ENCODE assay signal across 8 cellular contexts in the genomic region with DNA sequence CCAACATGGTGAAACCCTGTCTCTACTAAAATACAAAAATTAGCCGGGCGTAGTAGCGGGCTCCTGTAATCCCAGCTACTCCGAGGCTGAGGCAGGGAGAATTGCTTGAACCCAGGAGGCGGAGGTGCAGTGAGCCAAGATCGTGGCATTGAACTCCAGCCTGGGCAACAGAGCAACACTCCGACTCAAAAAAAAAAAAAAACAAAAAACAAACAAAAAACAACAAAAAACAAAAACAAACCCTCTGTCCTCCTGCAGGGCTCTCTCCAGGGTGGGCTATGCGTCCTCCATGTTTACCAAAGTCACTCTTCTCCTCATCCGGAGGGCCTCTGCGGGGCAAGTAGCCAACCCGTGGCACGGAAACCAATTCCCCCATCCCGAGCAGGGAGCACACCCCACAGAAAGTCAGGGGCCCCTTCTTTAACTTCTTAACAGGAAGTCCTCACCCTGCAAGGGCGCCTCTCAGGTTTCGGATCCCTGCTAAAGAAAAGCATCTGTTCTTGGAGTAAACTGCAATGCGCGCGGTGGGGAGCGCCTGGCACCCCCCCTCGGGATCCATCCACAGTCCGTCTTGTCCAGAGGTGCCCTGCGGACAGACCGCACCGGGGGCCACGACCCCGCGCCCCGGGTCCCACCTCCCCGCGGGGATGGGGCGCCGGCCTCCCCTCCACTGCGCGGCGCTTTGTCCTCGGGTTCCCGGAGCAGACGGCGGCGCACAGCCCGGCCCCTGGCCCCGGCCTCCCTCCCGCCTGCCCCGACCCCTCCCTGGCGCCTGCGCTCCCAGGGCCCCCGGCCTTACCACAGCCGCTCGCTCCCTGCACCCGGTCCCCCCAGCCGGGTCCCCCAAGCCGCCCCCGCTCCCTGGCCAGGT. TPM values are rescaled to one million over a fixed set of nuclear protein-coding genes. Genes with fewer than 3 reads are reported as not detected.
A peak's percentile ranks its signal among the peaks of the same experiment; 100 is the strongest.
DNase-seq lines count a peak whose midpoint lies in the region; ATAC-seq and TF ChIP-seq lines count a peak whose summit lies in the region.

No MANE protein-coding gene starts in this region.

- CTCF ChIA-PET in Caco-2 (lab: Charles Lee): no interaction called here

- H3K4me1 Mint-ChIP-seq in Caco-2 (ENCODE audit: low read depth, unreplicated experiment) (peaks cover 24% of the 10 kb centered on the region), H9 (peaks cover 34 to 38% of the 10 kb centered on the region in 2 experiments), glutamatergic neuron (ENCODE audit: low read depth, unreplicated experiment) (peaks cover 11% of the 10 kb centered on the region)
- H3K4me1 Mint-ChIP-seq in activated naive CD4-positive, alpha-beta T cell treated with anti-CD3 and anti-CD28 coated beads, Interleukin-2, amount 50 U/mL, for 24 hours: peaks cover 48% of the 10 kb centered on the region

- H3K23me2 ChIP-seq in H9 (ENCODE audit: insufficient read length, low read depth, low read length, poor library complexity, severe bottlenecking): no peaks in the 10 kb centered on the region

- H3K27ac Mint-ChIP-seq in Caco-2 (ENCODE audit: unreplicated experiment) (no peak overlapping the region), H9 (peak overlapping the region in 2 of 3 experiments; percentile 93 to 94; a peak in 3 of 7 replicates), glutamatergic neuron (ENCODE audit: unreplicated experiment) (peak overlapping the region; percentile 93)
- peak overlapping the region; percentile 94 for H3K27ac Mint-ChIP-seq in activated naive CD4-positive, alpha-beta T cell treated with anti-CD3 and anti-CD28 coated beads, Interleukin-2, amount 50 U/mL, for 24 hours

- H3K4me2 ChIP-seq in H9 (ENCODE audit: insufficient read depth, insufficient read length, low read length) (peak overlapping the region; percentile 66), OCI-LY3 (ENCODE audit: low read length) (peak overlapping the region; percentile 95), parathyroid adenoma (ENCODE audit: low read length) (peak overlapping the region; percentile 56)

- H4K5ac ChIP-seq in H9 (ENCODE audit: insufficient read length, low read depth, low read length): no peak overlapping the region

- H3K9ac ChIP-seq in H9 (ENCODE audit: extremely low read depth, insufficient read length, low read length) (no peak overlapping the region), OCI-LY3 (ENCODE audit: low read length) (peak overlapping the region; percentile 68), parathyroid adenoma (no peak overlapping the region)

- H4K20me1 ChIP-seq in H9 (ENCODE audit: control insufficient read depth, insufficient read depth, insufficient read length) (no peaks in the 10 kb centered on the region), OCI-LY3 (ENCODE audit: insufficient read depth, low read length) (peaks cover 44% of the 10 kb centered on the region)

- H3K36me3 ChIP-seq in Caco-2 (ENCODE audit: control insufficient read depth, insufficient read depth, low read length) (no peaks in the 10 kb centered on the region), OCI-LY3 (replicated peaks; ENCODE audit: low read depth, low read length) (peaks cover 24% of the 10 kb centered on the region), parathyroid adenoma (ENCODE audit: control insufficient read depth, insufficient read depth, low read length) (no peaks in the 10 kb centered on the region)

- H3K9me3 ChIP-seq in Caco-2 (no peaks in the 10 kb centered on the region), H9 (ENCODE audit: control insufficient read depth, low read depth, low read length) (no peaks in the 10 kb centered on the region), OCI-LY3 (ENCODE audit: insufficient read depth, low read length) (no peaks in the 10 kb centered on the region; the same call in 1 of the 2 replicates), parathyroid adenoma (ENCODE audit: control insufficient read depth, low read length) (no peaks in the 10 kb centered on the region)

- H3K27me3 ChIP-seq in Caco-2 (replicated peaks; ENCODE audit: control insufficient read depth, insufficient read depth, low read length): no peaks in the 10 kb centered on the region
- no peaks in the 10 kb centered on the region for H3K27me3 ChIP-seq in H9 (ENCODE audit: insufficient read depth, low read length)
- H3K27me3 ChIP-seq in OCI-LY3 (ENCODE audit: low read depth, low read length): no peaks in the 10 kb centered on the region
- H3K27me3 ChIP-seq in parathyroid adenoma (ENCODE audit: control insufficient read depth, insufficient read depth, low read length): no peaks in the 10 kb centered on the region

- no peak for TF ChIP-seq CTCF in Caco-2 (IDR thresholded peaks at IDR 0.05; ENCODE audit: insufficient read depth in 1 of 2, low read depth in 1 of 2, low read length in 1 of 2, severe bottlenecking in 1 of 2, unreplicated experiment in 1 of 2)
- TF ChIP-seq CTCF in H9 (conservative IDR thresholded peaks at IDR 0.05): no peak
- peak; percentile 34 for TF ChIP-seq CTCF in OCI-LY3 (IDR thresholded peaks at IDR 0.05; ENCODE audit: low read depth, low read length)
- TF ChIP-seq CTCF in glutamatergic neuron (IDR thresholded peaks at IDR 0.05; ENCODE audit: partially characterized antibody, unreplicated experiment): no peak
- no peak for TF ChIP-seq CTCF in parathyroid adenoma (IDR thresholded peaks at IDR 0.05)

- no peak overlapping the region for H3K23ac ChIP-seq in H9 (ENCODE audit: insufficient read length, low read depth, low read length)

- no peak overlapping the region for H2BK5ac ChIP-seq in H9 (ENCODE audit: insufficient read length, low read length)

- peaks cover 2% of the 10 kb centered on the region; the same call in 1 of the 2 replicates for H3K79me2 ChIP-seq in H9 (ENCODE audit: insufficient read depth, low read length)
- peaks cover 54% of the 10 kb centered on the region for H3K79me2 ChIP-seq in OCI-LY3 (ENCODE audit: low read length)
- no peaks in the 10 kb centered on the region for H3K79me2 ChIP-seq in parathyroid adenoma

- POLR2A ChIA-PET in Caco-2 (lab: Charles Lee): no interaction called here

- no peak overlapping the region for H3K18ac ChIP-seq in H9 (ENCODE audit: insufficient read length, low read depth, low read length)

- no peak overlapping the region for H3T11ph ChIP-seq in H9 (ENCODE audit: low read length)

- H4K91ac ChIP-seq in H9 (ENCODE audit: insufficient read length, low read depth, low read length): no peak overlapping the region

- H3K4me1 ChIP-seq in Caco-2 (peaks cover 20% of the 10 kb centered on the region), H9 (ENCODE audit: insufficient read depth, low read length) (peaks cover 7% of the 10 kb centered on the region; the same call in 1 of the 2 replicates), OCI-LY3 (ENCODE audit: low read length) (peaks cover 46% of the 10 kb centered on the region), parathyroid adenoma (peaks cover 13% of the 10 kb centered on the region)

- no peak for ATAC-seq in GM18519 (IDR thresholded peaks at IDR 0.05; ENCODE audit: low FRiP score, unreplicated experiment)

- intact Hi-C loops in Caco-2 (cut with micrococcal nuclease; ENCODE audit: unreplicated experiment): no loop called here

- H2AFZ ChIP-seq in H9 (ENCODE audit: low read length): no peak overlapping the region
- H2AFZ ChIP-seq in OCI-LY3 (ENCODE audit: low read depth, low read length): no peak overlapping the region
- peak overlapping the region; percentile 38 for H2AFZ ChIP-seq in parathyroid adenoma

- H3K9me3 Mint-ChIP-seq in Caco-2 (ENCODE audit: unreplicated experiment) (no peaks in the 10 kb centered on the region), H9 (no peaks in the 10 kb centered on the region), glutamatergic neuron (ENCODE audit: unreplicated experiment) (peaks cover 10% of the 10 kb centered on the region)
- H3K9me3 Mint-ChIP-seq in activated naive CD4-positive, alpha-beta T cell treated with anti-CD3 and anti-CD28 coated beads, Interleukin-2, amount 50 U/mL, for 24 hours: no peaks in the 10 kb centered on the region

- BruUV-seq in Caco-2 (replicated peaks; lab: Mats Ljungman, UMichigan): no TSS peak

- no peak overlapping the region for H2BK120ac ChIP-seq in H9 (ENCODE audit: low read depth, low read length, poor library complexity, severe bottlenecking)

- H2BK12ac ChIP-seq in H9 (ENCODE audit: insufficient read length, low read depth, low read length): no peak overlapping the region

- peak overlapping the region; percentile 82 for H3K4me3 Mint-ChIP-seq in Caco-2 (ENCODE audit: unreplicated experiment)
- H3K4me3 Mint-ChIP-seq in H9: peak overlapping the region; percentile 85 to 94
- peak overlapping the region; percentile 98 for H3K4me3 Mint-ChIP-seq in activated naive CD4-positive, alpha-beta T cell treated with anti-CD3 and anti-CD28 coated beads, Interleukin-2, amount 50 U/mL, for 24 hours
- H3K4me3 Mint-ChIP-seq in glutamatergic neuron (ENCODE audit: unreplicated experiment): peak overlapping the region; percentile 96

- no peak overlapping the region for H3K4ac ChIP-seq in H9 (ENCODE audit: low read depth, low read length)

- no peak overlapping the region for H2BK15ac ChIP-seq in H9 (ENCODE audit: low read depth, low read length)

- peak overlapping the region; percentile 75; the same call in 1 of the 2 replicates for H3K14ac ChIP-seq in H9 (ENCODE audit: insufficient read depth, low read length)

- peaks cover 4% of the 10 kb centered on the region for H3K79me1 ChIP-seq in H9 (ENCODE audit: insufficient read depth, low read depth, low read length, poor library complexity, severe bottlenecking)

- peak overlapping the region; percentile 67 for H3K4me3 ChIP-seq in Caco-2 (ENCODE audit: low read depth, low read length)
- H3K4me3 ChIP-seq in OCI-LY3 (ENCODE audit: low read length): peak overlapping the region; percentile 91
- peak overlapping the region; percentile 52 for H3K4me3 ChIP-seq in parathyroid adenoma (ENCODE audit: low read depth, low read length)

- H3K27ac ChIP-seq in H9 (ENCODE audit: insufficient read length, low read depth, low read length) (no peak overlapping the region), OCI-LY3 (ENCODE audit: low read length) (peak overlapping the region; percentile 59), parathyroid adenoma (no peak overlapping the region)

- DNase-seq in Caco-2 (peak in 1 of 2 experiments; percentile 55), H9 (peak; percentile 46), glutamatergic neuron (peak; percentile 74), NK-92 (lab: John Stamatoyannopoulos, UW; ENCODE audit: unreplicated experiment) (no peak)

- H2BK20ac ChIP-seq in H9 (ENCODE audit: low read depth, low read length, poor library complexity, severe bottlenecking): no peak overlapping the region

- no peak overlapping the region for H3K56ac ChIP-seq in H9 (ENCODE audit: insufficient read length, low read depth, low read length)

- H2AK5ac ChIP-seq in H9 (ENCODE audit: insufficient read length, low read length): no peak overlapping the region

- WGBS in H9 (ENCODE audit: extremely low coverage, insufficient read length, low lambda C conversion rate): no CpG with 5 or more reads among the region's 53 CpGs

- H3K27me3 Mint-ChIP-seq in Caco-2 (ENCODE audit: insufficient read depth, unreplicated experiment) (no peaks in the 10 kb centered on the region), H9 (ENCODE audit: low read depth) (peaks cover 12% of the 10 kb centered on the region), glutamatergic neuron (ENCODE audit: unreplicated experiment) (peaks cover 4% of the 10 kb centered on the region)
- H3K27me3 Mint-ChIP-seq in activated naive CD4-positive, alpha-beta T cell treated with anti-CD3 and anti-CD28 coated beads, Interleukin-2, amount 50 U/mL, for 24 hours: no peaks in the 10 kb centered on the region

- no peak overlapping the region for H4K8ac ChIP-seq in H9 (replicated peaks; ENCODE audit: insufficient read length, low read depth, low read length)

- H3K36me3 Mint-ChIP-seq in Caco-2 (ENCODE audit: insufficient read depth, unreplicated experiment): peaks cover 1% of the 10 kb centered on the region
- H3K36me3 Mint-ChIP-seq in H9 (ENCODE audit: insufficient read depth in 1 of 3, low read depth in 3 of 3): peaks cover 0 to 6% (median 2%) of the 10 kb centered on the region in 3 experiments; a peak in 4 of 7 replicates
- H3K36me3 Mint-ChIP-seq in activated naive CD4-positive, alpha-beta T cell treated with anti-CD3 and anti-CD28 coated beads, Interleukin-2, amount 50 U/mL, for 24 hours: no peaks in the 10 kb centered on the region
- H3K36me3 Mint-ChIP-seq in glutamatergic neuron (ENCODE audit: unreplicated experiment): no peaks in the 10 kb centered on the region

RNA-seq across cellular contexts. Expression of a gene that starts 0.7 kb away (rescaled TPM):
- 35.0 and 37.6 TPM in 2 replicates for total RNA-seq in Caco-2 (2022)
- 46.3 and 47.1 TPM in 2 replicates for total RNA-seq in H9 (2021)
- total RNA-seq in glutamatergic neuron (ENCODE audit: unreplicated experiment): 145 TPM

RNA-seq across cellular contexts. Expression of a gene that starts 25.1 kb away (rescaled TPM):
- total RNA-seq in Caco-2 (2022) (26.7 and 32.6 TPM in 2 replicates), H9 (2021) (19.3 and 20.8 TPM in 2 replicates), glutamatergic neuron (ENCODE audit: unreplicated experiment) (23.0 TPM)
